ENCODE assay signal across 17 cellular contexts in genomic region chr15:40002295-40002694, GRCh38. TPM values are rescaled to one million over a fixed set of nuclear protein-coding genes. Genes with fewer than 3 reads are reported as not detected.
DNase-seq lines count a peak whose midpoint lies in the region; ATAC-seq and TF ChIP-seq lines count a peak whose summit lies in the region.
"Had no signal": no experiment of that assay in that cellular context is flagged by ENCODE, and none has a peak within 500 bp of the region (broad histone marks: within the 10 kb centered on the region; RNA-seq: fewer than 3 reads in every experiment).

No MANE protein-coding gene starts in this region.

- no peaks in the 10 kb centered on the region for H3K27me3 Mint-ChIP-seq in neural progenitor cell (ENCODE audit: insufficient read depth, low read depth)
- H3K27me3 Mint-ChIP-seq: activated B cell treated with CpG ODN at 0.5 μM for 24 hours; activated naive CD8-positive, alpha-beta T cell treated with anti-CD3 and anti-CD28 coated beads, Interleukin-2, amount 10 ng/mL, durations not matched to agents 7 days and 5 days; dendritic cell treated with granulocyte-macrophage colony-stimulating factor and Interleukin-4, amounts not matched to agents 40 ng/mL and 50 ng/mL, for 4 days had no signal

- H3K79me2 ChIP-seq in neural progenitor cell (ENCODE audit: low read depth) = no peaks in the 10 kb centered on the region

- no peaks in the 10 kb centered on the region for H4K20me1 ChIP-seq in neural progenitor cell (ENCODE audit: low read depth)

- no peaks in the 10 kb centered on the region for H3K9me3 ChIP-seq in neural progenitor cell (ENCODE audit: low read depth)
- H3K9me3 ChIP-seq: testis had no signal

- DNase-seq in AG10803 (ENCODE audit: low read depth) = peak; percentile 17
- peak; percentile 95 for DNase-seq in LoVo (ENCODE audit: low spot score)
- DNase-seq in caudate nucleus (lab: John Stamatoyannopoulos, UW) = no peak
- DNase-seq in left lobe of liver (ENCODE audit: low spot score) = peak; percentile 76
- DNase-seq in activated T-cell treated with anti-CD3 and anti-CD28 coated beads for 4 hours = no peak
- DNase-seq in neural progenitor cell (ENCODE audit: low spot score) = no peak
- DNase-seq: activated B cell treated with CpG ODN at 0.5 μM for 24 hours; activated naive CD8-positive, alpha-beta T cell treated with anti-CD3 and anti-CD28 coated beads, Interleukin-2, amount 10 ng/mL, durations not matched to agents 7 days and 5 days; DMS79; NCI-H1417 treated with DMSO at 0.1 percent for 48 hours; NCI-H446 treated with DMSO at 0.1 percent for 48 hours; PC-9; T-helper 1 cell; testis had no signal

- no peak overlapping the region for H2AFZ ChIP-seq in neural progenitor cell (replicated peaks)
- H2AFZ ChIP-seq: PC-9 had no signal

- no peak overlapping the region for H3K4me3 Mint-ChIP-seq in neural progenitor cell
- H3K4me3 Mint-ChIP-seq: activated B cell treated with CpG ODN at 0.5 μM for 24 hours; activated naive CD8-positive, alpha-beta T cell treated with anti-CD3 and anti-CD28 coated beads, Interleukin-2, amount 10 ng/mL, durations not matched to agents 7 days and 5 days; dendritic cell treated with granulocyte-macrophage colony-stimulating factor and Interleukin-4, amounts not matched to agents 40 ng/mL and 50 ng/mL, for 4 days had no signal

- H3K27ac ChIP-seq in caudate nucleus (ENCODE audit: low read depth, low read length) (peak overlapping the region; percentile 27), neural progenitor cell (no peak overlapping the region)
- H3K27ac ChIP-seq: PC-9, testis had no signal

- H3K27ac Mint-ChIP-seq in neural progenitor cell = no peak overlapping the region
- H3K27ac Mint-ChIP-seq: activated B cell treated with CpG ODN at 0.5 μM for 24 hours; activated naive CD8-positive, alpha-beta T cell treated with anti-CD3 and anti-CD28 coated beads, Interleukin-2, amount 10 ng/mL, durations not matched to agents 7 days and 5 days; dendritic cell treated with granulocyte-macrophage colony-stimulating factor and Interleukin-4, amounts not matched to agents 40 ng/mL and 50 ng/mL, for 4 days had no signal

- H3F3A ChIP-seq in neural progenitor cell (ENCODE audit: low read depth) = peaks cover 5% of the 10 kb centered on the region

- peaks cover 12% of the 10 kb centered on the region for H3K36me3 Mint-ChIP-seq in neural progenitor cell

- H3K4me1 Mint-ChIP-seq in neural progenitor cell = peaks cover 23% of the 10 kb centered on the region

- H3K9ac ChIP-seq in neural progenitor cell = no peak overlapping the region

- H3K27me3 ChIP-seq in neural progenitor cell = no peaks in the 10 kb centered on the region
- H3K27me3 ChIP-seq: testis had no signal

- H3K4me3 ChIP-seq in AG10803 (ENCODE audit: low read length) = no peak overlapping the region
- H3K4me3 ChIP-seq in neural progenitor cell = no peak overlapping the region
- H3K4me3 ChIP-seq: PC-9, testis had no signal

- H3K4me2 ChIP-seq in neural progenitor cell = no peak overlapping the region
- H3K4me2 ChIP-seq: PC-9 had no signal

- TF ChIP-seq CTCF in AG10803 (conservative IDR thresholded peaks at IDR 0.05; ENCODE audit: low read length) = no peak
- no peak for TF ChIP-seq CTCF in neural progenitor cell (IDR thresholded peaks at IDR 0.05)

- H3K36me3 ChIP-seq in neural progenitor cell = peaks cover 5% of the 10 kb centered on the region

- no peaks in the 10 kb centered on the region for H3K9me3 Mint-ChIP-seq in neural progenitor cell
- H3K9me3 Mint-ChIP-seq: activated B cell treated with CpG ODN at 0.5 μM for 24 hours; activated naive CD8-positive, alpha-beta T cell treated with anti-CD3 and anti-CD28 coated beads, Interleukin-2, amount 10 ng/mL, durations not matched to agents 7 days and 5 days; dendritic cell treated with granulocyte-macrophage colony-stimulating factor and Interleukin-4, amounts not matched to agents 40 ng/mL and 50 ng/mL, for 4 days had no signal

- ATAC-seq in left lobe of liver = peak; percentile 94
- ATAC-seq in HG02840 (IDR thresholded peaks at IDR 0.05; ENCODE audit: low FRiP score, unreplicated experiment) = no peak
- no peak for ATAC-seq in HG03521 (IDR thresholded peaks at IDR 0.05; ENCODE audit: unreplicated experiment)

- peaks cover 8% of the 10 kb centered on the region for H3K4me1 ChIP-seq in neural progenitor cell
- H3K4me1 ChIP-seq: testis had no signal

RNA-seq across cellular contexts. Expression of gene SRP14, which starts 36.7 kb away (rescaled TPM):
- 56.8 TPM for total RNA-seq in left lobe of liver
- total RNA-seq in neural progenitor cell (ENCODE audit: low replicate concordance) = 250 and 461 TPM in 2 replicates

Comparison
In these comparisons a context has a peak if more than half of its experiments do, and no peak if none do; other contexts are left out.
1. DNase-seq: peak in AG10803 (single experiment), LoVo (single experiment) and left lobe of liver (single experiment); none in caudate nucleus (0 of 61), activated T-cell treated with anti-CD3 and anti-CD28 coated beads for 4 hours (single experiment) and neural progenitor cell (single experiment).